Comparison of ENCODE assay signal across 21 cellular contexts in the genomic region with DNA sequence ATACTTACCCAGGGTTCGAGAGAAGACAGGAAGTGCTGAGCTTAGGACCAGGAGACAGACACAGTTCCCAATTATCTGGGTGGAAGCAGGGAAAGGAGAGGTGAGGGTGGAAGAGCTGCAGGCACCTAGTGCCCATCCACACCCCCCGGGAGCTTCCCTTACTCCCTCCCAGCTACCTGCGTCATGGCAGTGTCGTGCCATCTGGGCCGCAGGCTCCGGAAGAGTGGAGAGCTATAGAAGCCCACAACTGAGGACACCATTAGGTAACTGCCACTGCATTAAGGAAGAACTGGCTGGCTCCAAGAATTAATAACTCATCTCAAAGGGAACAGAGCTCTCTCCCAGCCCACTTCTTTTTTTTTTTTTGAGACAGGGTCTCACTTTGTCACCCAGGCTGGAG.
"Had no signal": no experiment of that assay in that cellular context is flagged by ENCODE, and none has a peak within 500 bp of the region (broad histone marks: within the 10 kb centered on the region; RNA-seq: fewer than 3 reads in every experiment).

No MANE protein-coding gene starts in this region.

- DNase-seq: dermis blood vessel endothelial cell; dorsolateral prefrontal cortex; effector CD4-positive, alpha-beta T cell; effector memory CD4-positive, alpha-beta T cell; erythroblast; esophagus squamous epithelium; foreskin fibroblast; foreskin melanocyte; gastrocnemius medialis; glutamatergic neuron; head of caudate nucleus; heart right ventricle; hippocampal formation; left cardiac atrium; left lung; left ventricle myocardium superior; lower lobe of right lung; mesenchymal stem cell; mucosa of descending colon had no signal

- H3K9me3 Mint-ChIP-seq: mesothelial cell of epicardium had no signal

- ATAC-seq: esophagus mucosa, gastrocnemius medialis, heart right ventricle, left cardiac atrium, left lung, left ventricle myocardium superior, lower lobe of right lung, mucosa of descending colon had no signal

- H3K27ac Mint-ChIP-seq: mesothelial cell of epicardium had no signal

- H3K4me1 Mint-ChIP-seq: mesothelial cell of epicardium had no signal

- H3K4me3 Mint-ChIP-seq: mesothelial cell of epicardium had no signal
